ENCODE assay signal across 12 cellular contexts in the genomic region with DNA sequence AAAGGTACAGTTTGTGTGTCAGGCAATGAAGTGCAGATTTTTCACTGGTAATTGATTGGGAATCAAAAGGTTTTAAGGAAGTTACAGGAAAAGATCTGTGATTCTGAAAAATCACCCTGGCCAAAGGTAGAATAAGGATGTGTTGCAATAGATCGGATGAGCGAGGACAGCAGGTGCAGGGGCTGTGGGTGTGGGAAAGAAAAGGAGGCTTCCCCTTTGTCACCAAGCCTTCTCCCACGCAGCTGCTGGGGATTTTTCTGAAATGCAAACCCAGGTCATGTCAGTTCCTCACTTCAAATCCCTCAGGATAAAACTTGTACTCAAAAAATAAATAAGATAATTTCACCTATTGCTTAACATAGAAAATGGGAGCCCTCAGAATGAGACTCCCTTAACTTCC. TPM values are rescaled to one million over a fixed set of nuclear protein-coding genes. Genes with fewer than 3 reads are reported as not detected.
DNase-seq lines count a peak whose midpoint lies in the region; ATAC-seq and FAIRE-seq lines count a peak whose summit lies in the region.
"Had no signal": no experiment of that assay in that cellular context is flagged by ENCODE, and none has a peak within 500 bp of the region (broad histone marks: within the 10 kb centered on the region; RNA-seq: fewer than 3 reads in every experiment).

No MANE protein-coding gene starts in this region.

- CTCF ChIA-PET in CD8-positive, alpha-beta memory T cell (lab: Charles Lee): no interaction called here
- CTCF ChIA-PET in activated CD4-positive, alpha-beta memory T cell treated with anti-CD3 and anti-CD28 coated beads for 36 hours (lab: Charles Lee): no interaction called here
- CTCF ChIA-PET in naive thymus-derived CD4-positive, alpha-beta T cell (lab: Charles Lee): interaction anchor here (1.7 kb wide), 1 partner anchor 46 kb away, joined by 6 read pairs; no protein-coding TSS in a partner anchor

- H3K9me3 ChIP-seq in CD8-positive, alpha-beta memory T cell (ENCODE audit: low read length): no peaks in the 10 kb centered on the region
- H3K9me3 ChIP-seq in naive thymus-derived CD4-positive, alpha-beta T cell (ENCODE audit: control insufficient read depth in 2 of 3, low read length in 3 of 3): no peaks in the 10 kb centered on the region
- H3K9me3 ChIP-seq: MG63, suprapubic skin had no signal

- peaks cover 0 to 1% of the 10 kb centered on the region in 2 donors for H3K27me3 Mint-ChIP-seq in CD8-positive, alpha-beta memory T cell
- H3K27me3 Mint-ChIP-seq in activated CD4-positive, alpha-beta memory T cell treated with anti-CD3 and anti-CD28 coated beads for 36 hours: no peaks in the 10 kb centered on the region
- H3K27me3 Mint-ChIP-seq in naive thymus-derived CD4-positive, alpha-beta T cell: no peaks in the 10 kb centered on the region

- peaks cover 48 to 67% (median 54%) of the 10 kb centered on the region in 3 donors for H3K4me1 Mint-ChIP-seq in CD8-positive, alpha-beta memory T cell
- H3K4me1 Mint-ChIP-seq in activated CD4-positive, alpha-beta memory T cell treated with anti-CD3 and anti-CD28 coated beads for 36 hours (ENCODE audit: low read depth): peaks cover 40% of the 10 kb centered on the region
- H3K4me1 Mint-ChIP-seq in naive thymus-derived CD4-positive, alpha-beta T cell: peaks cover 44 to 80% (median 64%) of the 10 kb centered on the region in 7 donors

- ATAC-seq in naive thymus-derived CD4-positive, alpha-beta T cell: no peak
- ATAC-seq: Panc1 had no signal

- peak; percentile 68 for FAIRE-seq in GM19239 (lab: Jason Lieb, UNC)

- H3K27ac Mint-ChIP-seq in CD8-positive, alpha-beta memory T cell: peak overlapping the region; percentile 68 to 93 (median 74)
- no peak overlapping the region for H3K27ac Mint-ChIP-seq in activated CD4-positive, alpha-beta memory T cell treated with anti-CD3 and anti-CD28 coated beads for 36 hours
- H3K27ac Mint-ChIP-seq in naive thymus-derived CD4-positive, alpha-beta T cell: peak overlapping the region; percentile 81 to 100 (median 92)

- no peaks in the 10 kb centered on the region for H3K36me3 ChIP-seq in CD8-positive, alpha-beta memory T cell (ENCODE audit: insufficient read depth, low read length)
- peaks cover 0 to 3% (median 0%) of the 10 kb centered on the region in 3 experiments for H3K36me3 ChIP-seq in naive thymus-derived CD4-positive, alpha-beta T cell (ENCODE audit: control insufficient read depth in 2 of 3, insufficient read depth in 3 of 3, low read length in 3 of 3)
- H3K36me3 ChIP-seq: MG63, suprapubic skin had no signal

- POLR2A ChIA-PET in CD8-positive, alpha-beta memory T cell (lab: Charles Lee): no interaction called here
- POLR2A ChIA-PET in activated CD4-positive, alpha-beta memory T cell treated with anti-CD3 and anti-CD28 coated beads for 36 hours (lab: Charles Lee): no interaction called here
- POLR2A ChIA-PET in naive thymus-derived CD4-positive, alpha-beta T cell (lab: Charles Lee): interaction anchor here (0.6 to 8.8 kb wide), 7 partner anchors 14 to 48 kb away, joined by 3 to 157 read pairs (median 5); partner anchors contain the start of genes ARHGAP17 and LCMT1

- intact Hi-C loops in activated CD4-positive, alpha-beta memory T cell treated with anti-CD3 and anti-CD28 coated beads for 36 hours (cut with micrococcal nuclease): loop anchor here (10.0 kb wide), 1 partner anchor 192 kb away; the partner anchor contains the start of gene ZKSCAN2
- intact Hi-C loops in naive thymus-derived CD4-positive, alpha-beta T cell (cut with micrococcal nuclease): no loop called here

- peaks cover 65% of the 10 kb centered on the region for H3K4me1 ChIP-seq in CD8-positive, alpha-beta memory T cell (ENCODE audit: insufficient read depth, low read length)
- peaks cover 36 to 52% of the 10 kb centered on the region in 2 donors for H3K4me1 ChIP-seq in naive thymus-derived CD4-positive, alpha-beta T cell (ENCODE audit: control insufficient read depth in 2 of 2, insufficient read depth in 2 of 2, low read length in 2 of 2)

- no peak overlapping the region for H3K27ac ChIP-seq in CD8-positive, alpha-beta memory T cell (ENCODE audit: low read depth, low read length)
- peak overlapping the region; percentile 52 for H3K27ac ChIP-seq in naive thymus-derived CD4-positive, alpha-beta T cell (ENCODE audit: low read depth, low read length)
- H3K27ac ChIP-seq: suprapubic skin had no signal

- peaks cover 0 to 3% (median 0%) of the 10 kb centered on the region in 3 donors for H3K36me3 Mint-ChIP-seq in CD8-positive, alpha-beta memory T cell
- no peaks in the 10 kb centered on the region for H3K36me3 Mint-ChIP-seq in activated CD4-positive, alpha-beta memory T cell treated with anti-CD3 and anti-CD28 coated beads for 36 hours
- H3K36me3 Mint-ChIP-seq in naive thymus-derived CD4-positive, alpha-beta T cell: no peaks in the 10 kb centered on the region

- H3K9me3 Mint-ChIP-seq in CD8-positive, alpha-beta memory T cell: no peaks in the 10 kb centered on the region
- H3K9me3 Mint-ChIP-seq in activated CD4-positive, alpha-beta memory T cell treated with anti-CD3 and anti-CD28 coated beads for 36 hours: no peaks in the 10 kb centered on the region
- H3K9me3 Mint-ChIP-seq in naive thymus-derived CD4-positive, alpha-beta T cell: no peaks in the 10 kb centered on the region
- H3K9me3 Mint-ChIP-seq: nephron had no signal

- peak overlapping the region; percentile 21 for H3K4me3 ChIP-seq in CD8-positive, alpha-beta memory T cell (ENCODE audit: low read length)
- H3K4me3 ChIP-seq in naive thymus-derived CD4-positive, alpha-beta T cell (ENCODE audit: low read length): no peak overlapping the region
- H3K4me3 ChIP-seq: MG63, suprapubic skin had no signal

- DNase-seq in CD8-positive, alpha-beta memory T cell: no peak
- DNase-seq in GM19239 (ENCODE audit: insufficient read length, low spot score) (no peak), nucleus accumbens (lab: John Stamatoyannopoulos, UW) (no peak), DMS79 (lab: John Stamatoyannopoulos, UW) (no peak), NCI-H2171 treated with DMSO at 0.1 percent for 48 hours (lab: John Stamatoyannopoulos, UW) (no peak)
- peak; percentile 39 for DNase-seq in activated CD4-positive, alpha-beta memory T cell treated with anti-CD3 and anti-CD28 coated beads for 36 hours
- DNase-seq in naive thymus-derived CD4-positive, alpha-beta T cell: no peak
- DNase-seq: COR-L47, MG63 had no signal

- no peaks in the 10 kb centered on the region for H3K27me3 ChIP-seq in CD8-positive, alpha-beta memory T cell (ENCODE audit: insufficient read depth, low read length, poor library complexity, severe bottlenecking)
- no peaks in the 10 kb centered on the region for H3K27me3 ChIP-seq in naive thymus-derived CD4-positive, alpha-beta T cell (ENCODE audit: control insufficient read depth in 2 of 2, insufficient read depth in 2 of 2, low read length in 2 of 2)
- H3K27me3 ChIP-seq: MG63, suprapubic skin had no signal

- peak overlapping the region in 3 of 7 donors; percentile 22 to 51 (median 38) for H3K4me3 Mint-ChIP-seq in CD8-positive, alpha-beta memory T cell
- H3K4me3 Mint-ChIP-seq in activated CD4-positive, alpha-beta memory T cell treated with anti-CD3 and anti-CD28 coated beads for 36 hours: no peak overlapping the region
- H3K4me3 Mint-ChIP-seq in naive thymus-derived CD4-positive, alpha-beta T cell: peak overlapping the region; percentile 6 to 81 (median 58)

RNA-seq across cellular contexts. Expression of gene ARHGAP17, which starts 47.9 kb away (rescaled TPM):
- 10 to 100 TPM; 52.6 to 58.5 TPM for total RNA-seq in CD8-positive, alpha-beta memory T cell
- polyA plus RNA-seq in CD8-positive, alpha-beta memory T cell: 41.7 TPM
- total RNA-seq in activated CD4-positive, alpha-beta memory T cell treated with anti-CD3 and anti-CD28 coated beads for 36 hours: 10 to 100 TPM; 50.8 to 57.4 TPM
- total RNA-seq in naive thymus-derived CD4-positive, alpha-beta T cell: 10 to 100 TPM; 58.8 to 92.7 (median 70.6) TPM
- 10 to 100 TPM; 26.3 to 45.6 TPM for polyA plus RNA-seq in naive thymus-derived CD4-positive, alpha-beta T cell

RNA-seq across cellular contexts. Expression of gene LCMT1, which starts 48.4 kb away (rescaled TPM):
- total RNA-seq in CD8-positive, alpha-beta memory T cell: 10 to 100 TPM; 43.6 to 43.8 TPM
- polyA plus RNA-seq in CD8-positive, alpha-beta memory T cell: 54.3 TPM
- total RNA-seq in activated CD4-positive, alpha-beta memory T cell treated with anti-CD3 and anti-CD28 coated beads for 36 hours: 10 to 100 TPM; 47.2 to 50.1 TPM
- total RNA-seq in naive thymus-derived CD4-positive, alpha-beta T cell: 10 to 100 TPM; 30.2 to 36.9 (median 33.0) TPM
- polyA plus RNA-seq in naive thymus-derived CD4-positive, alpha-beta T cell: 10 to 100 TPM; 37.5 to 58.4 TPM
